ENCODE assay signal across 9 cellular contexts in genomic region chr2:86000131-86000937, GRCh38.
DNase-seq lines count a peak whose midpoint lies in the region; ATAC-seq and TF ChIP-seq lines count a peak whose summit lies in the region.
"Had no signal": no experiment of that assay in that cellular context is flagged by ENCODE, and none has a peak within 500 bp of the region (broad histone marks: within the 10 kb centered on the region; RNA-seq: fewer than 3 reads in every experiment).

No MANE protein-coding gene starts in this region.

- no peak overlapping the region for H3K4me2 ChIP-seq in neural progenitor cell

- no peaks in the 10 kb centered on the region for H4K20me1 ChIP-seq in neural progenitor cell (ENCODE audit: low read depth)

- peaks cover 7% of the 10 kb centered on the region for H3K9me3 Mint-ChIP-seq in activated CD8-positive, alpha-beta T cell treated with anti-CD3 and anti-CD28 coated beads, Interleukin-2, amount 10 ng/mL, durations not matched to agents 7 days and 5 days (ENCODE audit: insufficient read depth)
- H3K9me3 Mint-ChIP-seq in neural progenitor cell, result peaks cover 10% of the 10 kb centered on the region

- H3K36me3 ChIP-seq in mucosa of rectum (ENCODE audit: control insufficient read depth in 2 of 2, insufficient read depth in 2 of 2, low read length in 2 of 2) (no peaks in the 10 kb centered on the region), neural progenitor cell (no peaks in the 10 kb centered on the region)
- H3K36me3 ChIP-seq: right lobe of liver had no signal

- no peaks in the 10 kb centered on the region for H3K27me3 Mint-ChIP-seq in activated CD8-positive, alpha-beta T cell treated with anti-CD3 and anti-CD28 coated beads, Interleukin-2, amount 10 ng/mL, durations not matched to agents 7 days and 5 days (ENCODE audit: low read depth)
- peaks cover 4% of the 10 kb centered on the region for H3K27me3 Mint-ChIP-seq in neural progenitor cell (ENCODE audit: insufficient read depth, low read depth)

- H3K27ac ChIP-seq in HL-60 (replicated peaks), result peak overlapping the region; percentile 80
- peak overlapping the region; percentile 20 to 39 for H3K27ac ChIP-seq in mucosa of rectum (ENCODE audit: low read depth in 2 of 2, low read length in 2 of 2)
- no peak overlapping the region for H3K27ac ChIP-seq in neural progenitor cell

- H3K9ac ChIP-seq in mucosa of rectum (ENCODE audit: low read depth in 1 of 2, low read length in 2 of 2) (no peak overlapping the region), neural progenitor cell (no peak overlapping the region)

- POLR2A ChIA-PET in activated CD8-positive, alpha-beta T cell treated with anti-CD3 and anti-CD28 coated beads, Interleukin-2, amount 10 ng/mL, durations not matched to agents 7 days and 5 days (lab: Charles Lee), result interaction anchor here (1.0 to 2.6 kb wide), 3 partner anchors 36 to 113 kb away, joined by 3 to 21 read pairs (median 3); no protein-coding TSS in a partner anchor

- no peak overlapping the region for H2AFZ ChIP-seq in neural progenitor cell (replicated peaks)

- CTCF ChIA-PET in activated CD8-positive, alpha-beta T cell treated with anti-CD3 and anti-CD28 coated beads, Interleukin-2, amount 10 ng/mL, durations not matched to agents 7 days and 5 days (lab: Charles Lee), result interaction anchor here (0.7 to 3.6 kb wide), 7 partner anchors 36 to 187 kb away, joined by 3 to 19 read pairs (median 4); no protein-coding TSS in a partner anchor

- TF ChIP-seq CTCF in HL-60 (IDR thresholded peaks at IDR 0.05; ENCODE audit: insufficient read depth, low read length) (no peak), neural progenitor cell (IDR thresholded peaks at IDR 0.05) (no peak)

- ATAC-seq in activated CD8-positive, alpha-beta T cell treated with anti-CD3 and anti-CD28 coated beads, Interleukin-2, amount 10 ng/mL, durations not matched to agents 7 days and 5 days, result no peak
- no peak for ATAC-seq in HG03469 (IDR thresholded peaks at IDR 0.05; ENCODE audit: unreplicated experiment)
- no peak for ATAC-seq in GM21737 (IDR thresholded peaks at IDR 0.05; ENCODE audit: unreplicated experiment)

- peaks cover 0 to 3% of the 10 kb centered on the region in 2 donors for H3K9me3 ChIP-seq in mucosa of rectum (ENCODE audit: control insufficient read depth in 2 of 2, low read length in 2 of 2)
- H3K9me3 ChIP-seq in neural progenitor cell (ENCODE audit: low read depth), result no peaks in the 10 kb centered on the region
- H3K9me3 ChIP-seq: right lobe of liver had no signal

- no peaks in the 10 kb centered on the region for H3K27me3 ChIP-seq in HL-60 (ENCODE audit: insufficient read depth, poor library complexity, severe bottlenecking)
- no peaks in the 10 kb centered on the region for H3K27me3 ChIP-seq in mucosa of rectum (ENCODE audit: control insufficient read depth in 2 of 2, insufficient read depth in 2 of 2, low read length in 2 of 2)
- no peaks in the 10 kb centered on the region for H3K27me3 ChIP-seq in neural progenitor cell
- H3K27me3 ChIP-seq: right lobe of liver had no signal

- DNase-seq in AML-193 (lab: John Stamatoyannopoulos, UW) (peak; percentile 8 to 22), HL-60 (ENCODE audit: low read depth in 1 of 2, low spot score in 1 of 2) (peak; percentile 51 to 74), neural progenitor cell (ENCODE audit: low spot score) (no peak), AG08396 (ENCODE audit: low spot score) (no peak)
- no peak for DNase-seq in activated CD8-positive, alpha-beta T cell treated with anti-CD3 and anti-CD28 coated beads, Interleukin-2, amount 10 ng/mL, durations not matched to agents 7 days and 5 days
- DNase-seq: right lobe of liver had no signal

- peak overlapping the region; percentile 6 for H3K4me3 Mint-ChIP-seq in activated CD8-positive, alpha-beta T cell treated with anti-CD3 and anti-CD28 coated beads, Interleukin-2, amount 10 ng/mL, durations not matched to agents 7 days and 5 days
- H3K4me3 Mint-ChIP-seq in neural progenitor cell, result no peak overlapping the region

- no peaks in the 10 kb centered on the region for H3F3A ChIP-seq in neural progenitor cell (ENCODE audit: low read depth)

- no peaks in the 10 kb centered on the region for H3K79me2 ChIP-seq in neural progenitor cell (ENCODE audit: low read depth)

- peaks cover 67% of the 10 kb centered on the region for H3K4me1 Mint-ChIP-seq in activated CD8-positive, alpha-beta T cell treated with anti-CD3 and anti-CD28 coated beads, Interleukin-2, amount 10 ng/mL, durations not matched to agents 7 days and 5 days (ENCODE audit: low read depth)
- peaks cover 27% of the 10 kb centered on the region for H3K4me1 Mint-ChIP-seq in neural progenitor cell

- peaks cover 18 to 21% of the 10 kb centered on the region in 2 donors for H3K4me1 ChIP-seq in mucosa of rectum (ENCODE audit: control insufficient read depth in 2 of 2, insufficient read depth in 2 of 2, low read length in 2 of 2)
- H3K4me1 ChIP-seq in neural progenitor cell, result peaks cover 10% of the 10 kb centered on the region
- H3K4me1 ChIP-seq: right lobe of liver had no signal

- peaks cover 15% of the 10 kb centered on the region for H3K36me3 Mint-ChIP-seq in activated CD8-positive, alpha-beta T cell treated with anti-CD3 and anti-CD28 coated beads, Interleukin-2, amount 10 ng/mL, durations not matched to agents 7 days and 5 days (ENCODE audit: low read depth)
- no peaks in the 10 kb centered on the region for H3K36me3 Mint-ChIP-seq in neural progenitor cell

- peak overlapping the region; percentile 96 for H3K27ac Mint-ChIP-seq in activated CD8-positive, alpha-beta T cell treated with anti-CD3 and anti-CD28 coated beads, Interleukin-2, amount 10 ng/mL, durations not matched to agents 7 days and 5 days
- H3K27ac Mint-ChIP-seq in neural progenitor cell, result no peak overlapping the region

- H3K4me3 ChIP-seq in HL-60 (replicated peaks; ENCODE audit: insufficient read depth, low read length), result no peak overlapping the region
- H3K4me3 ChIP-seq in mucosa of rectum (ENCODE audit: low read length in 2 of 2), result no peak overlapping the region
- no peak overlapping the region for H3K4me3 ChIP-seq in neural progenitor cell
- H3K4me3 ChIP-seq: right lobe of liver had no signal

Comparison
In these comparisons a context has a peak if more than half of its experiments do, and no peak if none do; other contexts are left out.
1. DNase-seq: peak in AML-193 (2 of 2) and HL-60 (2 of 2); none in activated CD8-positive, alpha-beta T cell treated with anti-CD3 and anti-CD28 coated beads, Interleukin-2, amount 10 ng/mL, durations not matched to agents 7 days and 5 days (single experiment), neural progenitor cell (single experiment) and AG08396 (single experiment).